In the genomic region with DNA sequence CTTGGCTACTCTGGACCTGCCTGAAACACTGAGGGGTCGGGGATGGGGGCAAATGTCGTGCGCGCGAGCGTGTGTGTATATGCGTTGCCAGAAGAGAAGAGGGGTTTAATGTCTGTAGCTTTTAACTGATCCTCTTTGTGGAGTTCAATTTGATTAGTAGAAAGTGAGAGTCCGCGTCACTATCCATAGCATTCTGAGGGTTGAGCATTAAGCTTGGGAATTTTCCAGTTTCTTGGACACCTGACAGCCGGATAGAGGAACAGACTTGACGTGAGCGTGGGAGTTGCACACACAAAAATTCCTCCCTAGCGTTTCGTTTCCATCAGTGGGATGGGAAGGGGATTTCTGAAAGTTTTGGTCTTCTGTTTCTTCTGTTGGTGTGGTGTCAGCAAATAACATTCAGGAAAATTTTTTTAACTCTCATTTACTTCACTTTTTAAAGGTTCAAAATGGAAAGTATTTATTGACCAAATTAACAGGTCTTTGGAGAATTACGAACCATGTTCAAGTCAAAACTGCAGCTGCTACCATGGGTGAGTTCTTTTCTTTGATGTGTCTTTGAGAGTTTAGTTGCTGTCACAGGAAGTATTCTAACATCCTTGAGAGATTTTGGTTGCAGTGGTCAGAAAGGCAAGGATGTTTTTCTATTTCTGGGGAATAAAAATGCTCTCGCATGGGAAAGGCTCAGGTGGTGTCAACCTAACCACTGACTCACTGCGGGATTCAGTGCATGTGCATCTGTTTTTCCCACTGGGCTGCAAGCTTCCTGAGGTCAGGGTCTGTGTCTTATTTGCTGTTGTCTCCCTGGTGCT, we compare ENCODE assay signal across 8 cellular contexts. TPM values are rescaled to one million over a fixed set of nuclear protein-coding genes. Genes with fewer than 3 reads are reported as not detected.
DNase-seq lines count a peak whose midpoint lies in the region; ATAC-seq and TF ChIP-seq lines count a peak whose summit lies in the region.

No MANE protein-coding gene starts in this region.

- peak overlapping the region in 1 of 2 experiments; percentile 95 for H3K4ac ChIP-seq in mesenchymal stem cell (ENCODE audit: low read depth in 1 of 2, low read length in 2 of 2)

- H3K14ac ChIP-seq in mesenchymal stem cell (ENCODE audit: low read length in 2 of 2), result no peak overlapping the region

- intact Hi-C loops in OCI-LY7 (cut with micrococcal nuclease; ENCODE audit: unreplicated experiment), result loop anchor here (2.0 to 10.0 kb wide), 3 partner anchors 29 to 625 kb away; partner anchors contain the start of genes GSK3B and TIMMDC1
- intact Hi-C loops in upper lobe of right lung (cut with DNase I), result no loop called here

- peak overlapping the region; percentile 100 for H2AFZ ChIP-seq in OCI-LY7 (ENCODE audit: low read length)
- peak overlapping the region; percentile 97 for H2AFZ ChIP-seq in mesenchymal stem cell (ENCODE audit: low read depth, low read length)

- H3K79me2 ChIP-seq in OCI-LY7 (ENCODE audit: insufficient read depth, low read depth, low read length), result peaks cover 10% of the 10 kb centered on the region; the same call in 1 of the 2 replicates

- CTCF ChIA-PET in OCI-LY7 (lab: Charles Lee; ENCODE audit: unreplicated experiment), result no interaction called here

- H3K4me3 ChIP-seq in OCI-LY7 (ENCODE audit: low read depth, low read length, poor library complexity, severe bottlenecking) (peak overlapping the region; percentile 82), mesenchymal stem cell (ENCODE audit: insufficient read depth in 1 of 2, low read depth in 1 of 2, low read length in 2 of 2) (peak overlapping the region; percentile 98), upper lobe of right lung (peak overlapping the region; percentile 100)

- H3K4me1 ChIP-seq in OCI-LY7 (ENCODE audit: insufficient read depth, low read length, poor library complexity, severe bottlenecking) (peaks cover 19% of the 10 kb centered on the region), mesenchymal stem cell (ENCODE audit: control insufficient read depth, insufficient read depth, low read depth, low read length) (peaks cover 3% of the 10 kb centered on the region), upper lobe of right lung (peaks cover 18% of the 10 kb centered on the region)

- peak overlapping the region; percentile 89 for H3K9ac ChIP-seq in mesenchymal stem cell (ENCODE audit: low read length)

- H3K79me1 ChIP-seq in mesenchymal stem cell (replicated peaks; ENCODE audit: low read length, poor library complexity, severe bottlenecking), result peaks cover 23% of the 10 kb centered on the region

- peak overlapping the region; percentile 49 for H2BK5ac ChIP-seq in mesenchymal stem cell (ENCODE audit: low read depth, low read length, poor library complexity, severe bottlenecking)

- H3K9me3 ChIP-seq in OCI-LY7 (ENCODE audit: low read length), result no peaks in the 10 kb centered on the region
- H3K9me3 ChIP-seq in mesenchymal stem cell (ENCODE audit: control insufficient read depth, low read length), result no peaks in the 10 kb centered on the region
- H3K9me3 ChIP-seq in upper lobe of right lung, result no peaks in the 10 kb centered on the region

- peak overlapping the region; percentile 40 for H2BK15ac ChIP-seq in mesenchymal stem cell (ENCODE audit: low read depth, poor library complexity, severe bottlenecking)

- POLR2A ChIA-PET in OCI-LY7 (lab: Charles Lee), result interaction anchor here (0.6 to 3.1 kb wide), 7 partner anchors 10 to 88 kb away, joined by 3 to 18 read pairs (median 4); partner anchors contain the start of gene TIMMDC1

- H2BK120ac ChIP-seq in mesenchymal stem cell (ENCODE audit: low read depth, low read length), result no peak overlapping the region

- no peaks in the 10 kb centered on the region for H3K9me2 ChIP-seq in OCI-LY7 (ENCODE audit: insufficient read depth, low read length)

- WGBS in mesenchymal stem cell, result 24% methylated on average over 15 of the region's 17 CpGs

- no peak overlapping the region for H4K91ac ChIP-seq in mesenchymal stem cell (ENCODE audit: low read length)

- DNase-seq in DMS79 treated with DMSO at 0.1 percent for 48 hours (lab: John Stamatoyannopoulos, UW), result peak; percentile 38
- no peak for DNase-seq in DMS79 (lab: John Stamatoyannopoulos, UW)
- peak; percentile 50 for DNase-seq in OCI-LY7 (ENCODE audit: low spot score)
- DNase-seq in dedifferentiated amniotic fluid mesenchymal stem cell (ENCODE audit: extremely low spot score), result peak; percentile 20
- DNase-seq in mesenchymal stem cell, result peak; percentile 73
- no peak for DNase-seq in upper lobe of right lung
- DNase-seq in NCI-H510A (lab: John Stamatoyannopoulos, UW), result no peak

- TF ChIP-seq CTCF in OCI-LY7 (conservative IDR thresholded peaks at IDR 0.05; ENCODE audit: low read length) (no peak; the same call in 1 of the 2 replicates), upper lobe of right lung (IDR thresholded peaks at IDR 0.05) (no peak)

- H3K18ac ChIP-seq in mesenchymal stem cell (ENCODE audit: low read depth in 1 of 2, low read length in 2 of 2), result peak overlapping the region in 1 of 2 experiments; percentile 97

- no peaks in the 10 kb centered on the region for H4K20me1 ChIP-seq in OCI-LY7 (ENCODE audit: insufficient read depth, low read length)

- no peak overlapping the region for H4K8ac ChIP-seq in mesenchymal stem cell (ENCODE audit: low read length)

- BruUV-seq in OCI-LY7 (replicated peaks; lab: Mats Ljungman, UMichigan), result no TSS peak

- H3K23ac ChIP-seq in mesenchymal stem cell (ENCODE audit: low read length in 2 of 2), result peak overlapping the region in 1 of 2 experiments; percentile 93

- H3K4me2 ChIP-seq in OCI-LY7 (ENCODE audit: low read length) (peak overlapping the region; percentile 98), mesenchymal stem cell (ENCODE audit: low read length, poor library complexity, severe bottlenecking) (peak overlapping the region; percentile 95)

- H3K27me3 ChIP-seq in mesenchymal stem cell (ENCODE audit: control insufficient read depth in 1 of 2, insufficient read depth in 1 of 2, low read length in 2 of 2), result no peaks in the 10 kb centered on the region
- H3K27me3 ChIP-seq in upper lobe of right lung, result no peaks in the 10 kb centered on the region

- ATAC-seq in HG02588 (IDR thresholded peaks at IDR 0.05; ENCODE audit: unreplicated experiment), result peak; percentile 45
- no peak for ATAC-seq in upper lobe of right lung

- H2AK5ac ChIP-seq in mesenchymal stem cell (ENCODE audit: low read length, severe bottlenecking), result no peak overlapping the region

- H3K27ac ChIP-seq in OCI-LY7 (ENCODE audit: low read depth, low read length, poor library complexity, severe bottlenecking) (peak overlapping the region; percentile 47), mesenchymal stem cell (ENCODE audit: low read length, poor library complexity, severe bottlenecking) (no peak overlapping the region), upper lobe of right lung (peak overlapping the region; percentile 85)

- H2BK12ac ChIP-seq in mesenchymal stem cell (ENCODE audit: low read length in 2 of 2), result peak overlapping the region in 1 of 2 experiments; percentile 77

- H3K36me3 ChIP-seq in OCI-LY7 (ENCODE audit: insufficient read depth, low read length) (peaks cover 27% of the 10 kb centered on the region), mesenchymal stem cell (ENCODE audit: control insufficient read depth in 1 of 2, insufficient read depth in 2 of 2, low read depth in 1 of 2, low read length in 2 of 2) (peaks cover 5 to 30% of the 10 kb centered on the region in 2 experiments), upper lobe of right lung (peaks cover 32% of the 10 kb centered on the region)

RNA-seq across cellular contexts. Expression of gene POGLUT1, which starts 0.8 kb away (rescaled TPM):
- 17.6 and 21.0 TPM in 2 replicates for total RNA-seq in OCI-LY7 (2014; rRNA removed; shearing (Covaris generic))
- 25.4 and 27.0 TPM in 2 replicates for total RNA-seq in OCI-LY7 (2022)
- polyA plus RNA-seq in mesenchymal stem cell (2013, experiment 1 of 2), result 15.6 TPM
- polyA plus RNA-seq in mesenchymal stem cell (2013, experiment 2 of 2), result 16.9 TPM
- total RNA-seq in upper lobe of right lung, result 16.7 TPM

RNA-seq across cellular contexts. Expression of gene TMEM39A, which starts 6.2 kb away (rescaled TPM):
- total RNA-seq in OCI-LY7 (2014; rRNA removed; shearing (Covaris generic)), result 31.6 and 35.3 TPM in 2 replicates
- total RNA-seq in OCI-LY7 (2022), result 42.8 and 42.9 TPM in 2 replicates
- 26.7 TPM for polyA plus RNA-seq in mesenchymal stem cell (2013, experiment 1 of 2)
- 26.8 TPM for polyA plus RNA-seq in mesenchymal stem cell (2013, experiment 2 of 2)
- 48.2 TPM for total RNA-seq in upper lobe of right lung

RNA-seq across cellular contexts. Expression of gene TIMMDC1, which starts 28.8 kb away (rescaled TPM):
- total RNA-seq in OCI-LY7 (2014; rRNA removed; shearing (Covaris generic)), result 54.6 and 61.0 TPM in 2 replicates
- 92.7 and 92.9 TPM in 2 replicates for total RNA-seq in OCI-LY7 (2022)
- 72.1 TPM for polyA plus RNA-seq in mesenchymal stem cell (2013, experiment 1 of 2)
- polyA plus RNA-seq in mesenchymal stem cell (2013, experiment 2 of 2), result 75.9 TPM
- total RNA-seq in upper lobe of right lung, result 94.1 TPM

Comparison
In these comparisons a context has a peak if more than half of its experiments do, and no peak if none do; other contexts are left out.
1. DNase-seq: peak in DMS79 treated with DMSO at 0.1 percent for 48 hours (single experiment), OCI-LY7 (single experiment), dedifferentiated amniotic fluid mesenchymal stem cell (single experiment) and mesenchymal stem cell (single experiment); none in DMS79 (single experiment), upper lobe of right lung (single experiment) and NCI-H510A (single experiment).
2. Peak in every context shown above with its lines, with median percentiles within 50 percentile points of each other: H3K4me3 ChIP-seq.